Comparison of ENCODE assay signal across 17 cellular contexts in the genomic region with DNA sequence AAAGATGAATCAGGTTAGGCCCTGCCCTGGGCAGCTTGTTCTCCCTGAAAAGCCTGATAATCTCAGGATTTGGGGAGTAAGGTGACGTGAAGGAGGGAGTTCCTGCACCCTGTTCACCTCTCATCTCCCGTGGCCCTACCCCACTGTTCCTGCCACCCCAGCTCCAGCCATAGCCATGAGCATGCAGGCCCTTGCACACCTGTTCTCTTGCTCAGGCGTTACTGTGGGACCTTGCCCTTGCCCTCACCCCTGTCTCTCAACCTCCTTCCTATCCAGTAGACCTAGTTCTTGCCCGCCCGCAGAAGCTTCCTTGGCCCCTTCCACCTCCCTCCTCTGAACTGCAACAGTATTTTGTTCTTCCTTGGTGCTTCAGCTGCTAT. TPM values are rescaled to one million over a fixed set of nuclear protein-coding genes. Genes with fewer than 3 reads are reported as not detected.
A peak's percentile ranks its signal among the peaks of the same experiment; 100 is the strongest.
DNase-seq lines count a peak whose midpoint lies in the region; ATAC-seq and TF ChIP-seq lines count a peak whose summit lies in the region.
"Had no signal": no experiment of that assay in that cellular context is flagged by ENCODE, and none has a peak within 500 bp of the region (broad histone marks: within the 10 kb centered on the region; RNA-seq: fewer than 3 reads in every experiment).

No MANE protein-coding gene starts in this region.

- H4K8ac ChIP-seq in mesendoderm (ENCODE audit: low read depth, low read length): no peak overlapping the region

- no peak overlapping the region for H3K23ac ChIP-seq in mesendoderm (ENCODE audit: low read length)

- no peak for TF ChIP-seq EP300 in tibial nerve (IDR thresholded peaks at IDR 0.05)

- no peak overlapping the region for H2BK15ac ChIP-seq in mesendoderm (replicated peaks; ENCODE audit: low read depth)

- no peak overlapping the region for H3K9ac ChIP-seq in mesendoderm (ENCODE audit: low read length)

- no peak overlapping the region for H3K4me3 ChIP-seq in coronary artery
- no peak overlapping the region for H3K4me3 ChIP-seq in mesendoderm (ENCODE audit: low read length)
- no peak overlapping the region for H3K4me3 ChIP-seq in tibial nerve

- H3K27me3 ChIP-seq in mesendoderm (ENCODE audit: insufficient read depth, low read length, poor library complexity): no peaks in the 10 kb centered on the region
- no peaks in the 10 kb centered on the region for H3K27me3 ChIP-seq in tibial nerve
- H3K27me3 ChIP-seq: upper lobe of right lung had no signal

- H3K4ac ChIP-seq in mesendoderm (ENCODE audit: low read depth, low read length): no peak overlapping the region

- H2BK120ac ChIP-seq in mesendoderm (ENCODE audit: low read depth, low read length): no peak overlapping the region

- no CpG with 5 or more reads among the region's 5 CpGs for WGBS in mesendoderm (ENCODE audit: extremely low coverage, insufficient coverage, low lambda C conversion rate)
- 89 to 93% methylated on average over 5 of the region's 5 CpGs for WGBS in tibial nerve, 2 donors

- H4K5ac ChIP-seq in mesendoderm (ENCODE audit: low read length): no peak overlapping the region

- H3K36me3 ChIP-seq in mesendoderm (ENCODE audit: control insufficient read depth, insufficient read depth, low read length): peaks cover 1% of the 10 kb centered on the region
- H3K36me3 ChIP-seq in tibial nerve: peaks cover 0 to 20% (median 0%) of the 10 kb centered on the region in 3 donors

- H3K4me1 ChIP-seq in mesendoderm (ENCODE audit: control insufficient read depth, low read depth, low read length): peaks cover 18% of the 10 kb centered on the region
- H3K4me1 ChIP-seq in tibial nerve: peaks cover 0 to 94% (median 19%) of the 10 kb centered on the region in 4 donors

- no peak for TF ChIP-seq POLR2A in tibial nerve (IDR thresholded peaks at IDR 0.05)

- no peak for ATAC-seq in GM18520 (IDR thresholded peaks at IDR 0.05; ENCODE audit: unreplicated experiment)

- no peak overlapping the region for H2BK5ac ChIP-seq in mesendoderm (ENCODE audit: low read length)

- H3K4me2 ChIP-seq in mesendoderm (ENCODE audit: low read length): no peak overlapping the region

- peak; percentile 1 for DNase-seq in GM03348 (ENCODE audit: low spot score)
- peak; percentile 72 for DNase-seq in coronary artery (ENCODE audit: low spot score)
- DNase-seq in mesendoderm: no peak
- DNase-seq in tibial nerve (ENCODE audit: low spot score in 2 of 2): peak in 1 of 2 donors; percentile 15
- DNase-seq in dermis blood vessel endothelial cell: no peak
- DNase-seq in SKM-1 (lab: John Stamatoyannopoulos, UW; ENCODE audit: unreplicated experiment): no peak
- DNase-seq: activated naive CD8-positive, alpha-beta T cell treated with anti-CD3 and anti-CD28 coated beads, Interleukin-2, amount 10 ng/mL, durations not matched to agents 7 days and 5 days; central memory CD4-positive, alpha-beta T cell; EL; NCI-H1048; NCI-H2171; stimulated activated CD4-positive, alpha-beta T cell treated with anti-CD3 and anti-CD28 coated beads, Interleukin-1b, Interleukin-23, amount 100 ng/mL, for 48 hours; T-helper 9 cell; upper lobe of right lung had no signal

- TF ChIP-seq CTCF in coronary artery (IDR thresholded peaks at IDR 0.05) (no peak), tibial nerve (IDR thresholded peaks at IDR 0.05) (no peak)

- peak overlapping the region; percentile 31 for H3K56ac ChIP-seq in mesendoderm (ENCODE audit: low read length)

- H3K9me3 ChIP-seq in tibial nerve: no peaks in the 10 kb centered on the region
- H3K9me3 ChIP-seq: upper lobe of right lung had no signal

- H3K27ac ChIP-seq in coronary artery: peak overlapping the region; percentile 54 to 74
- H3K27ac ChIP-seq in mesendoderm (ENCODE audit: low read depth, low read length): no peak overlapping the region
- peak overlapping the region in 3 of 4 donors; percentile 18 to 63 (median 26) for H3K27ac ChIP-seq in tibial nerve

- H2AK5ac ChIP-seq in mesendoderm (ENCODE audit: low read length): no peak overlapping the region

- H3K79me1 ChIP-seq in mesendoderm (ENCODE audit: low read length): peaks cover 24% of the 10 kb centered on the region

- H3K18ac ChIP-seq in mesendoderm (ENCODE audit: low read length): no peak overlapping the region

- H3K79me2 ChIP-seq in mesendoderm (ENCODE audit: control insufficient read depth, insufficient read depth, low read length): peaks cover 32% of the 10 kb centered on the region

RNA-seq across cellular contexts. Expression of a gene that starts 15.0 kb away (rescaled TPM):
- 62.6 TPM for polyA plus RNA-seq in mesendoderm (2013, experiment 1 of 2)
- 61.3 TPM for polyA plus RNA-seq in mesendoderm (2013, experiment 2 of 2)
- 100 to 1,000 TPM; 140 to 385 (median 202) TPM for total RNA-seq in tibial nerve
- 4.4 and 8.7 TPM in 2 replicates for total RNA-seq in dermis blood vessel endothelial cell
- polyA plus RNA-seq: CD14-positive monocyte, IgD-negative memory B cell had no signal

Comparison
In these comparisons a context has a peak if more than half of its experiments do, and no peak if none do; other contexts are left out.
1. DNase-seq: peak in GM03348 (single experiment) and coronary artery (single experiment); none in mesendoderm (single experiment), dermis blood vessel endothelial cell (single experiment) and SKM-1 (single experiment).
2. RNA of a gene that starts 15.0 kb away (total RNA-seq): 140 to 385 TPM in tibial nerve; 4.4 to 8.7 TPM in dermis blood vessel endothelial cell; every median in the first group is over 10 times any median in the second.